ENCODE assay signal across 15 cellular contexts in genomic region chr3:195394024-195394423, GRCh38. TPM values are rescaled to one million over a fixed set of nuclear protein-coding genes. Genes with fewer than 3 reads are reported as not detected.
DNase-seq lines count a peak whose midpoint lies in the region; ATAC-seq and TF ChIP-seq lines count a peak whose summit lies in the region.
"Had no signal": no experiment of that assay in that cellular context is flagged by ENCODE, and none has a peak within 500 bp of the region (broad histone marks: within the 10 kb centered on the region; RNA-seq: fewer than 3 reads in every experiment).

No MANE protein-coding gene starts in this region.

- TF ChIP-seq POLR2A in transverse colon (IDR thresholded peaks at IDR 0.05) = no peak
- TF ChIP-seq POLR2A in vagina (IDR thresholded peaks at IDR 0.05) = no peak

- no peaks in the 10 kb centered on the region for H3K36me3 Mint-ChIP-seq in T-helper 17 cell (ENCODE audit: low read depth)
- H3K36me3 Mint-ChIP-seq: activated naive CD4-positive, alpha-beta T cell treated with anti-CD3 and anti-CD28 coated beads, Interleukin-2, amount 50 U/mL, for 24 hours had no signal

- DNase-seq in GM13977 (ENCODE audit: low spot score) (peak; percentile 26), GM20000 (ENCODE audit: low spot score) (peak; percentile 39), T-helper 17 cell (no peak), HK-2 (ENCODE audit: unreplicated experiment) (no peak), transverse colon (no peak), NCI-H446 treated with DMSO at 0.1 percent for 48 hours (lab: John Stamatoyannopoulos, UW) (no peak), vagina (ENCODE audit: extremely low spot score in 2 of 2) (no peak)
- DNase-seq: activated CD8-positive, alpha-beta T cell treated with anti-CD3 and anti-CD28 coated beads, Interleukin-2, amount 10 ng/mL, durations not matched to agents 7 days and 5 days; BE2C; GM23248; NCI-H2029 treated with DMSO at 0.1 percent for 48 hours; sigmoid colon had no signal

- WGBS in transverse colon (ENCODE audit: low coverage in 1 of 2), 2 donors = 78 to 83% methylated on average over 7 of the region's 7 CpGs

- H3K36me3 ChIP-seq in transverse colon (peaks cover 0 to 8% (median 0%) of the 10 kb centered on the region in 4 donors), vagina (peaks cover 0 to 6% of the 10 kb centered on the region in 2 donors)
- H3K36me3 ChIP-seq: BE2C had no signal

- no peak overlapping the region for H3K4me3 Mint-ChIP-seq in T-helper 17 cell
- H3K4me3 Mint-ChIP-seq: activated CD8-positive, alpha-beta T cell treated with anti-CD3 and anti-CD28 coated beads, Interleukin-2, amount 10 ng/mL, durations not matched to agents 7 days and 5 days; activated naive CD4-positive, alpha-beta T cell treated with anti-CD3 and anti-CD28 coated beads, Interleukin-2, amount 50 U/mL, for 24 hours; T-helper 2 cell treated with Interferon-gamma antibody and Interleukin-4, amounts not matched to agents 5 μg/mL and 100 μg/mL, for 36 hours had no signal

- in situ Hi-C loops in GM13977 (cut with MboI; ENCODE audit: low pct_unique_long_range_greater_than_20kb, low sequenced_read_pairs, unreplicated experiment) = no loop called here
- in situ Hi-C loops in transverse colon (cut with MboI; ENCODE audit: low pct_ligation_motif_present in 1 of 4, low pct_unique_long_range_greater_than_20kb in 1 of 4, low sequenced_read_pairs in 3 of 4) = no loop called here

- TF ChIP-seq CTCF in GM13977 (IDR thresholded peaks at IDR 0.05; ENCODE audit: extremely low read depth, insufficient read depth, missing control alignments) = no peak
- TF ChIP-seq CTCF in GM20000 (IDR thresholded peaks at IDR 0.05; ENCODE audit: extremely low read depth, missing control alignments) = no peak
- TF ChIP-seq CTCF in transverse colon (IDR thresholded peaks at IDR 0.05) = no peak
- no peak for TF ChIP-seq CTCF in vagina (IDR thresholded peaks at IDR 0.05)

- peak; percentile 77 for ATAC-seq in HG03045 (IDR thresholded peaks at IDR 0.05; ENCODE audit: unreplicated experiment)
- ATAC-seq in T-helper 17 cell = no peak
- ATAC-seq: activated CD8-positive, alpha-beta T cell treated with anti-CD3 and anti-CD28 coated beads, Interleukin-2, amount 10 ng/mL, durations not matched to agents 7 days and 5 days had no signal

- H3K4me3 ChIP-seq in transverse colon (no peak overlapping the region), vagina (no peak overlapping the region)
- H3K4me3 ChIP-seq: GM23248, sigmoid colon had no signal

- H3K27me3 ChIP-seq in transverse colon (no peaks in the 10 kb centered on the region), vagina (no peaks in the 10 kb centered on the region)
- H3K27me3 ChIP-seq: BE2C, sigmoid colon had no signal

- H3K9me3 ChIP-seq in T-helper 17 cell (ENCODE audit: control insufficient read depth, low read length, poor library complexity, severe bottlenecking) = no peaks in the 10 kb centered on the region
- H3K9me3 ChIP-seq in transverse colon = no peaks in the 10 kb centered on the region
- no peaks in the 10 kb centered on the region for H3K9me3 ChIP-seq in vagina
- H3K9me3 ChIP-seq: BE2C, sigmoid colon had no signal

- peaks cover 25% of the 10 kb centered on the region for H3K4me1 Mint-ChIP-seq in T-helper 17 cell

- H3K27ac Mint-ChIP-seq in T-helper 17 cell = peak overlapping the region; percentile 41
- H3K27ac Mint-ChIP-seq: activated CD8-positive, alpha-beta T cell treated with anti-CD3 and anti-CD28 coated beads, Interleukin-2, amount 10 ng/mL, durations not matched to agents 7 days and 5 days; activated naive CD4-positive, alpha-beta T cell treated with anti-CD3 and anti-CD28 coated beads, Interleukin-2, amount 50 U/mL, for 24 hours; T-helper 2 cell treated with Interferon-gamma antibody and Interleukin-4, amounts not matched to agents 5 μg/mL and 100 μg/mL, for 36 hours had no signal

- TF ChIP-seq EP300 in transverse colon (IDR thresholded peaks at IDR 0.05; ENCODE audit: low read depth) = no peak

- peaks cover 4 to 31% (median 11%) of the 10 kb centered on the region in 4 donors for H3K4me1 ChIP-seq in transverse colon
- H3K4me1 ChIP-seq in vagina = peaks cover 20% of the 10 kb centered on the region
- H3K4me1 ChIP-seq: BE2C had no signal

- H3K27ac ChIP-seq in transverse colon (no peak overlapping the region), vagina (no peak overlapping the region)
- H3K27ac ChIP-seq: GM23248, sigmoid colon had no signal

- H3K27me3 Mint-ChIP-seq in T-helper 17 cell = no peaks in the 10 kb centered on the region
- H3K27me3 Mint-ChIP-seq: activated naive CD4-positive, alpha-beta T cell treated with anti-CD3 and anti-CD28 coated beads, Interleukin-2, amount 50 U/mL, for 24 hours had no signal

- intact Hi-C loops in transverse colon (cut with DNase I; ENCODE audit: low total_unique reads) (loop anchor here (1.0 kb wide), 1 partner anchor 42 kb away; no protein-coding TSS in a partner anchor), vagina (cut with DNase I) (no loop called here)

RNA-seq across cellular contexts. Expression of gene ACAP2, which starts 48.8 kb away (rescaled TPM):
- total RNA-seq in T-helper 17 cell (10 to 100 TPM; 78.6 to 85.8 TPM), transverse colon (10 to 100 TPM; 17.3 to 97.5 (median 64.6) TPM), vagina (59.4 TPM)

Comparison
In these comparisons a context has a peak if more than half of its experiments do, and no peak if none do; other contexts are left out.
1. DNase-seq: peak in GM13977 (single experiment) and GM20000 (single experiment); none in T-helper 17 cell (0 of 3), HK-2 (single experiment), transverse colon (single experiment), NCI-H446 treated with DMSO at 0.1 percent for 48 hours (single experiment) and vagina (0 of 2).